In the genomic region with DNA sequence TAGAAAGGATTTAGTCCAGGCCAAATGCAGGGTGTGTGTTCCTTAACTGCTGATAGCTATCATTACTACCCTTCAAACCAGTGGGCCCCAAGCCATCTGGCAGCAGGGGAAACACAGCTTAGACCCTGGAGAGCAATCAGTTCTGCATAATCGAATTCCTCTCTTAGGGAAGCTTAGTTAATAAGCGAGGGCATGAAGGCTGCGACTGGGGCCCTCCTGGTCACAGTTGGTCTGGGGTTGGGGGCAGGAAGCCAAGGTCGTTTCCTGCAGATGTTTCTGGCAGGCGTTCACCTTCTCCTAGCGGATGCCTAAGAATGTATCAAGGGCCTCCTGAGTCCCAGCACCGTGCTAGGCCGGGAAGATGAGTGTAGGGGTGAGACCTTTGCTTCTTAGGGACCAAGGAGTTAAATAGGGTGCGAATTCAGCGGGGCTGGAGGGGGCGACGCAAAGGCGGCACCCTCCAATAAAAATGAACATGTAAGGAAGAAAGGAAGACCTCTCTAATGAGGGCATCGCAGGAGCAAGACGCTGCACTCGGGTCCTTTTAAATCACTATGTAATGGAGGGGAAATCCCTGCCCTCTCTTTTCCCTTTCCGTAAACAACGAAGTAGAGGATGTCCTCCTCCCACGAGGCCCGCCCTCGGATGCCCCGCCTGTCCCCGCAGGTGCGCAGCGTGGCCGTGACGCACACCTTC, we compare ENCODE assay signal across 8 cellular contexts. TPM values are rescaled to one million over a fixed set of nuclear protein-coding genes. Genes with fewer than 3 reads are reported as not detected.
DNase-seq lines count a peak whose midpoint lies in the region; FAIRE-seq and TF ChIP-seq lines count a peak whose summit lies in the region.

No MANE protein-coding gene starts in this region.

- H3K4me1 ChIP-seq in KMS-11 (ENCODE audit: low read depth, poor library complexity, severe bottlenecking), result peaks cover 52% of the 10 kb centered on the region
- peaks cover 16 to 52% (median 41%) of the 10 kb centered on the region in 5 donors for H3K4me1 ChIP-seq in subcutaneous abdominal adipose tissue (ENCODE audit: control insufficient read depth in 5 of 5, insufficient read depth in 5 of 5, low read length in 5 of 5)

- H3K27ac Mint-ChIP-seq in activated CD4-positive, alpha-beta memory T cell treated with anti-CD3 and anti-CD28 coated beads, Interleukin-2, amount 10 ng/mL, durations not matched to agents 7 days and 5 days, result peak overlapping the region; percentile 99
- peak overlapping the region; percentile 72 to 91 (median 86) for H3K27ac Mint-ChIP-seq in nephron

- H3K27me3 Mint-ChIP-seq in activated CD4-positive, alpha-beta memory T cell treated with anti-CD3 and anti-CD28 coated beads, Interleukin-2, amount 10 ng/mL, durations not matched to agents 7 days and 5 days, result no peaks in the 10 kb centered on the region
- H3K27me3 Mint-ChIP-seq in nephron (ENCODE audit: low read depth), result no peaks in the 10 kb centered on the region

- peak; percentile 78 for DNase-seq in activated T-cell treated with anti-CD3 and anti-CD28 coated beads for 24 hours (ENCODE audit: low read depth)
- DNase-seq in activated T-cell treated with anti-CD3 and anti-CD28 coated beads, Interleukin-2, amount 50 U/mL, for 48 hours, result no peak
- peak; percentile 90 for DNase-seq in activated CD4-positive, alpha-beta memory T cell treated with anti-CD3 and anti-CD28 coated beads, Interleukin-2, amount 10 ng/mL, durations not matched to agents 7 days and 5 days
- DNase-seq in epithelial cell of esophagus (ENCODE audit: low read depth), result peak; percentile 75
- DNase-seq in frontal cortex (ENCODE audit: low spot score in 2 of 2), result no peak

- H3K79me2 ChIP-seq in KMS-11 (ENCODE audit: insufficient read depth, low read depth), result no peaks in the 10 kb centered on the region

- no peak for FAIRE-seq in frontal cortex (lab: Jason Lieb, UNC)

- no peak overlapping the region for H3K4me3 ChIP-seq in KMS-11 (IDR thresholded peaks at IDR 0.05; ENCODE audit: insufficient read depth, low read depth, low read length)
- H3K4me3 ChIP-seq in epithelial cell of esophagus (ENCODE audit: low read length), result peak overlapping the region; percentile 49
- H3K4me3 ChIP-seq in subcutaneous abdominal adipose tissue (ENCODE audit: low read depth in 1 of 5, low read length in 5 of 5), result peak overlapping the region; percentile 70 to 78 (median 71)

- no peaks in the 10 kb centered on the region for H3K9me3 ChIP-seq in subcutaneous abdominal adipose tissue (ENCODE audit: control insufficient read depth in 5 of 5, low read length in 5 of 5)

- no peaks in the 10 kb centered on the region for H4K20me1 ChIP-seq in KMS-11 (ENCODE audit: insufficient read depth)

- POLR2A ChIA-PET in activated CD4-positive, alpha-beta memory T cell treated with anti-CD3 and anti-CD28 coated beads, Interleukin-2, amount 10 ng/mL, durations not matched to agents 7 days and 5 days (lab: Charles Lee), result interaction anchor here (0.9 to 5.8 kb wide), 12 partner anchors 16 to 369 kb away, joined by 3 to 71 read pairs (median 6); a partner anchor contains a TSS

- H3K36me3 Mint-ChIP-seq in activated CD4-positive, alpha-beta memory T cell treated with anti-CD3 and anti-CD28 coated beads, Interleukin-2, amount 10 ng/mL, durations not matched to agents 7 days and 5 days (ENCODE audit: low read depth), result peaks cover 7% of the 10 kb centered on the region
- no peaks in the 10 kb centered on the region for H3K36me3 Mint-ChIP-seq in nephron (ENCODE audit: low read depth)

- H2AFZ ChIP-seq in KMS-11 (ENCODE audit: low read depth), result peak overlapping the region; percentile 68

- H3K9ac ChIP-seq in KMS-11, result peak overlapping the region; percentile 46; the same call in 1 of the 2 replicates
- H3K9ac ChIP-seq in subcutaneous abdominal adipose tissue (ENCODE audit: low read length in 5 of 5), result peak overlapping the region in 4 of 5 donors; percentile 59 to 81 (median 68)

- CTCF ChIA-PET in activated CD4-positive, alpha-beta memory T cell treated with anti-CD3 and anti-CD28 coated beads, Interleukin-2, amount 10 ng/mL, durations not matched to agents 7 days and 5 days (lab: Charles Lee), result interaction anchor here (0.5 to 14.1 kb wide), 19 partner anchors 13 to 241 kb away, joined by 3 to 183 read pairs (median 6); a partner anchor contains a TSS

- no peaks in the 10 kb centered on the region for H3K36me3 ChIP-seq in KMS-11 (ENCODE audit: insufficient read depth)
- H3K36me3 ChIP-seq in subcutaneous abdominal adipose tissue (ENCODE audit: control insufficient read depth in 5 of 5, insufficient read depth in 5 of 5, low read length in 5 of 5), result no peaks in the 10 kb centered on the region

- H3K27me3 ChIP-seq in KMS-11 (ENCODE audit: insufficient read depth, low read depth) (no peaks in the 10 kb centered on the region), subcutaneous abdominal adipose tissue (ENCODE audit: control insufficient read depth in 5 of 5, insufficient read depth in 4 of 5, low read length in 5 of 5) (no peaks in the 10 kb centered on the region)

- peaks cover 44% of the 10 kb centered on the region for H3K4me1 Mint-ChIP-seq in activated CD4-positive, alpha-beta memory T cell treated with anti-CD3 and anti-CD28 coated beads, Interleukin-2, amount 10 ng/mL, durations not matched to agents 7 days and 5 days
- H3K4me1 Mint-ChIP-seq in nephron, result peaks cover 32% of the 10 kb centered on the region

- peak overlapping the region; percentile 87 for H3K4me3 Mint-ChIP-seq in activated CD4-positive, alpha-beta memory T cell treated with anti-CD3 and anti-CD28 coated beads, Interleukin-2, amount 10 ng/mL, durations not matched to agents 7 days and 5 days
- H3K4me3 Mint-ChIP-seq in nephron, result peak overlapping the region; percentile 86 to 93 (median 89)

- H3K27ac ChIP-seq in KMS-11 (peak overlapping the region; percentile 47), subcutaneous abdominal adipose tissue (ENCODE audit: low read depth, low read length) (peak overlapping the region; percentile 73)

- H3K9me3 Mint-ChIP-seq in activated CD4-positive, alpha-beta memory T cell treated with anti-CD3 and anti-CD28 coated beads, Interleukin-2, amount 10 ng/mL, durations not matched to agents 7 days and 5 days, result no peaks in the 10 kb centered on the region
- no peaks in the 10 kb centered on the region for H3K9me3 Mint-ChIP-seq in nephron

- no peak for TF ChIP-seq CTCF in KMS-11 (conservative IDR thresholded peaks at IDR 0.05; ENCODE audit: low read depth, low read length)
- TF ChIP-seq CTCF in epithelial cell of esophagus (IDR thresholded peaks at IDR 0.05; ENCODE audit: insufficient read depth, low read depth, low read length, missing control alignments), result no peak
- no peak for TF ChIP-seq CTCF in nephron (IDR thresholded peaks at IDR 0.05; ENCODE audit: unreplicated experiment in 3 of 3)

- H3K4me2 ChIP-seq in KMS-11, result peak overlapping the region; percentile 89

RNA-seq across cellular contexts. Expression of a gene that starts 16.5 kb away (rescaled TPM):
- 10 to 100 TPM; 22.1 to 24.8 TPM for total RNA-seq in activated CD4-positive, alpha-beta memory T cell treated with anti-CD3 and anti-CD28 coated beads, Interleukin-2, amount 10 ng/mL, durations not matched to agents 7 days and 5 days
- 9.8 TPM for total RNA-seq in frontal cortex

RNA-seq across cellular contexts. Expression of a gene that starts 27.3 kb away (rescaled TPM):
- not detected for total RNA-seq in activated CD4-positive, alpha-beta memory T cell treated with anti-CD3 and anti-CD28 coated beads, Interleukin-2, amount 10 ng/mL, durations not matched to agents 7 days and 5 days
- not detected for total RNA-seq in frontal cortex

Comparison
In these comparisons a context has a peak if more than half of its experiments do, and no peak if none do; other contexts are left out.
1. DNase-seq: peak in activated T-cell treated with anti-CD3 and anti-CD28 coated beads for 24 hours (single experiment), activated CD4-positive, alpha-beta memory T cell treated with anti-CD3 and anti-CD28 coated beads, Interleukin-2, amount 10 ng/mL, durations not matched to agents 7 days and 5 days (single experiment) and epithelial cell of esophagus (single experiment); none in activated T-cell treated with anti-CD3 and anti-CD28 coated beads, Interleukin-2, amount 50 U/mL, for 48 hours (0 of 2) and frontal cortex (0 of 2).